8 cellular contexts compared by ENCODE assay signal in the genomic region with DNA sequence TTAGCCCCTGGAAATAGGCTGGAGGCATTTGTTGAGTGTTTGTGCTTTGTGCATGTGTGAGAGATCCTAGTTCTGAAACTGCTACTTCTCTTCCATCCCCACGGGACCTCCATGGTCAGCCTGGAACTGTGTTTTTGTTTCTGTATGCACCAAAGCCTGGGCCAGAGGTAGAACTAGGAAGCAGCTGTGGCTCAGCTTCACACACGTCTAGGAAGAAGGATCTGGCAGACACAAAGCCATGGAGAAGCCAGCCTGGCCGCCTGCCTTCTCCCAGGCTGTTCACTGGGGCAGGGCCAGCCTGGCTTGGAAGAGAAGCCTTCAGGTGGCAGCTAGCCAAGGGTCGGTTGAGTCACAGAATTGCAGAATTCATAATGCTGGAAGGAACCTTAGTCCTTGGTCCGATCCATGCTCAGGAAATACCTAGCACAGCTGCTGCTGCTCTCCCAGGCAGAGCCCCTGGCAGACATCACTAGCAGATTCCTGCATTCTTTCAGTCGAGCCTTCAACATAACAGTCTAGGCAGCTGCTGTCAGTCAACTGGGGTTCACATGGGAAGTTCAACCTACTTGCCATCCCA. TPM values are rescaled to one million over a fixed set of nuclear protein-coding genes. Genes with fewer than 3 reads are reported as not detected.
A peak's percentile ranks its signal among the peaks of the same experiment; 100 is the strongest.
DNase-seq lines count a peak whose midpoint lies in the region; ATAC-seq and TF ChIP-seq lines count a peak whose summit lies in the region.

No MANE protein-coding gene starts in this region.

- peak overlapping the region; percentile 74 for H3K27ac Mint-ChIP-seq in activated naive CD8-positive, alpha-beta T cell treated with anti-CD3 and anti-CD28 coated beads, Interleukin-2, amount 50 U/mL, for 24 hours
- H3K27ac Mint-ChIP-seq in activated CD4-positive, alpha-beta memory T cell treated with anti-CD3 and anti-CD28 coated beads, Interleukin-2, amount 10 ng/mL, durations not matched to agents 7 days and 5 days: no peak overlapping the region

- CTCF ChIA-PET in activated CD4-positive, alpha-beta memory T cell treated with anti-CD3 and anti-CD28 coated beads, Interleukin-2, amount 10 ng/mL, durations not matched to agents 7 days and 5 days (lab: Charles Lee): no interaction called here

- no peak for TF ChIP-seq POLR2A in sigmoid colon (IDR thresholded peaks at IDR 0.05)

- WGBS in sigmoid colon, 2 donors: 7 to 19% methylated on average over 6 of the region's 6 CpGs

- intact Hi-C loops in left ventricle myocardium inferior (cut with micrococcal nuclease): no loop called here
- intact Hi-C loops in sigmoid colon (cut with DNase I): no loop called here

- ATAC-seq in activated naive CD8-positive, alpha-beta T cell treated with anti-CD3 and anti-CD28 coated beads, Interleukin-2, amount 50 U/mL, for 24 hours: no peak
- no peak for ATAC-seq in GM18519 (IDR thresholded peaks at IDR 0.05; ENCODE audit: low FRiP score, unreplicated experiment)

- peaks cover 6% of the 10 kb centered on the region for H3K36me3 Mint-ChIP-seq in activated naive CD8-positive, alpha-beta T cell treated with anti-CD3 and anti-CD28 coated beads, Interleukin-2, amount 50 U/mL, for 24 hours (ENCODE audit: low read depth)
- H3K36me3 Mint-ChIP-seq in activated CD4-positive, alpha-beta memory T cell treated with anti-CD3 and anti-CD28 coated beads, Interleukin-2, amount 10 ng/mL, durations not matched to agents 7 days and 5 days (ENCODE audit: low read depth): no peaks in the 10 kb centered on the region

- DNase-seq in NCI-H1694 (lab: John Stamatoyannopoulos, UW) (peak; percentile 27), NCI-H1694 treated with DMSO at 0.1 percent for 48 hours (lab: John Stamatoyannopoulos, UW) (no peak), left ventricle myocardium inferior (peak; percentile 93), sigmoid colon (peak; percentile 98)
- DNase-seq in activated naive CD8-positive, alpha-beta T cell treated with anti-CD3 and anti-CD28 coated beads, Interleukin-2, amount 50 U/mL, for 24 hours: no peak
- DNase-seq in stimulated activated naive CD4-positive, alpha-beta T cell treated with Interleukin-2 at 50 U/mL for 16 hours (lab: John Stamatoyannopoulos, UW): no peak
- DNase-seq in activated CD4-positive, alpha-beta memory T cell treated with anti-CD3 and anti-CD28 coated beads, Interleukin-2, amount 10 ng/mL, durations not matched to agents 7 days and 5 days: no peak

- H3K9me3 ChIP-seq in left ventricle myocardium inferior (replicated peaks) (no peaks in the 10 kb centered on the region), sigmoid colon (no peaks in the 10 kb centered on the region)

- peaks cover 77% of the 10 kb centered on the region for H3K4me1 Mint-ChIP-seq in activated naive CD8-positive, alpha-beta T cell treated with anti-CD3 and anti-CD28 coated beads, Interleukin-2, amount 50 U/mL, for 24 hours
- peaks cover 7% of the 10 kb centered on the region for H3K4me1 Mint-ChIP-seq in activated CD4-positive, alpha-beta memory T cell treated with anti-CD3 and anti-CD28 coated beads, Interleukin-2, amount 10 ng/mL, durations not matched to agents 7 days and 5 days

- H3K4me1 ChIP-seq in left ventricle myocardium inferior: peaks cover 43% of the 10 kb centered on the region
- H3K4me1 ChIP-seq in sigmoid colon: peaks cover 0 to 55% (median 43%) of the 10 kb centered on the region in 4 donors

- H3K27ac ChIP-seq in left ventricle myocardium inferior (replicated peaks): peak overlapping the region; percentile 91
- peak overlapping the region; percentile 79 to 95 (median 86) for H3K27ac ChIP-seq in sigmoid colon

- TF ChIP-seq EP300 in sigmoid colon (IDR thresholded peaks at IDR 0.05): no peak

- no peaks in the 10 kb centered on the region for H3K9me3 Mint-ChIP-seq in activated naive CD8-positive, alpha-beta T cell treated with anti-CD3 and anti-CD28 coated beads, Interleukin-2, amount 50 U/mL, for 24 hours
- no peaks in the 10 kb centered on the region for H3K9me3 Mint-ChIP-seq in activated CD4-positive, alpha-beta memory T cell treated with anti-CD3 and anti-CD28 coated beads, Interleukin-2, amount 10 ng/mL, durations not matched to agents 7 days and 5 days

- no peaks in the 10 kb centered on the region for H3K36me3 ChIP-seq in left ventricle myocardium inferior
- H3K36me3 ChIP-seq in sigmoid colon: no peaks in the 10 kb centered on the region

- H3K27me3 ChIP-seq in left ventricle myocardium inferior (ENCODE audit: low read depth) (no peaks in the 10 kb centered on the region), sigmoid colon (no peaks in the 10 kb centered on the region)

- TF ChIP-seq CTCF in left ventricle myocardium inferior (IDR thresholded peaks at IDR 0.05; ENCODE audit: borderline replicate concordance): no peak
- TF ChIP-seq CTCF in sigmoid colon (IDR thresholded peaks at IDR 0.05): no peak

- H3K4me3 ChIP-seq in left ventricle myocardium inferior (peak overlapping the region; percentile 38), sigmoid colon (no peak overlapping the region)

- H3K4me3 Mint-ChIP-seq in activated naive CD8-positive, alpha-beta T cell treated with anti-CD3 and anti-CD28 coated beads, Interleukin-2, amount 50 U/mL, for 24 hours: no peak overlapping the region
- no peak overlapping the region for H3K4me3 Mint-ChIP-seq in activated CD4-positive, alpha-beta memory T cell treated with anti-CD3 and anti-CD28 coated beads, Interleukin-2, amount 10 ng/mL, durations not matched to agents 7 days and 5 days

- H3K27me3 Mint-ChIP-seq in activated naive CD8-positive, alpha-beta T cell treated with anti-CD3 and anti-CD28 coated beads, Interleukin-2, amount 50 U/mL, for 24 hours: no peaks in the 10 kb centered on the region
- peaks cover 3% of the 10 kb centered on the region for H3K27me3 Mint-ChIP-seq in activated CD4-positive, alpha-beta memory T cell treated with anti-CD3 and anti-CD28 coated beads, Interleukin-2, amount 10 ng/mL, durations not matched to agents 7 days and 5 days

- POLR2A ChIA-PET in activated CD4-positive, alpha-beta memory T cell treated with anti-CD3 and anti-CD28 coated beads, Interleukin-2, amount 10 ng/mL, durations not matched to agents 7 days and 5 days (lab: Charles Lee): no interaction called here

RNA-seq across cellular contexts. Expression of gene RIN3, which starts 27.0 kb away (rescaled TPM):
- total RNA-seq in left ventricle myocardium inferior: 13.8 TPM
- total RNA-seq in sigmoid colon: 10 to 100 TPM; 12.7 to 31.8 (median 23.0) TPM
- polyA plus RNA-seq in sigmoid colon: 10 to 100 TPM in 1 of 3 donors, 1 to 10 TPM in 2; 6.0 to 19.2 (median 7.4) TPM
- total RNA-seq in activated CD4-positive, alpha-beta memory T cell treated with anti-CD3 and anti-CD28 coated beads, Interleukin-2, amount 10 ng/mL, durations not matched to agents 7 days and 5 days: 10 to 100 TPM; 29.3 to 31.5 TPM

Comparison
In these comparisons a context has a peak if more than half of its experiments do, and no peak if none do; other contexts are left out.
1. DNase-seq: peak in NCI-H1694 (single experiment), left ventricle myocardium inferior (single experiment) and sigmoid colon (single experiment); none in NCI-H1694 treated with DMSO at 0.1 percent for 48 hours (single experiment), activated naive CD8-positive, alpha-beta T cell treated with anti-CD3 and anti-CD28 coated beads, Interleukin-2, amount 50 U/mL, for 24 hours (single experiment), stimulated activated naive CD4-positive, alpha-beta T cell treated with Interleukin-2 at 50 U/mL for 16 hours (single experiment) and activated CD4-positive, alpha-beta memory T cell treated with anti-CD3 and anti-CD28 coated beads, Interleukin-2, amount 10 ng/mL, durations not matched to agents 7 days and 5 days (single experiment).